8 cellular contexts compared by ENCODE assay signal in genomic region chr14:21510735-21511657, GRCh38. TPM values are rescaled to one million over a fixed set of nuclear protein-coding genes. Genes with fewer than 3 reads are reported as not detected.
DNase-seq lines count a peak whose midpoint lies in the region; ATAC-seq lines count a peak whose summit lies in the region.

Gene METTL3 (minus strand): TSS chr14:21511340. CDS start chr14:21511223, 117 bp downstream.

- H3K27me3 Mint-ChIP-seq in activated CD8-positive, alpha-beta memory T cell treated with anti-CD3 and anti-CD28 coated beads, Interleukin-2, amount 10 ng/mL, durations not matched to agents 7 days and 5 days = no peaks in the 10 kb centered on the region

- peak within 1 kb of the TSS; percentile 96 for H3K4me3 Mint-ChIP-seq in activated CD8-positive, alpha-beta memory T cell treated with anti-CD3 and anti-CD28 coated beads, Interleukin-2, amount 10 ng/mL, durations not matched to agents 7 days and 5 days

- H3K23ac ChIP-seq in mesenchymal stem cell (ENCODE audit: low read length in 2 of 2) = peak within 1 kb of the TSS in 1 of 2 experiments; percentile 81

- peak within 1 kb of the TSS; percentile 4 to 85 for H3K18ac ChIP-seq in mesenchymal stem cell (ENCODE audit: low read depth in 1 of 2, low read length in 2 of 2)

- H3K36me3 Mint-ChIP-seq in activated CD8-positive, alpha-beta memory T cell treated with anti-CD3 and anti-CD28 coated beads, Interleukin-2, amount 10 ng/mL, durations not matched to agents 7 days and 5 days = peaks cover 20% of the 10 kb centered on the region

- H3K4me3 ChIP-seq in NT2/D1 (ENCODE audit: insufficient read length, low read depth) (peak within 1 kb of the TSS; percentile 98), endocrine pancreas (ENCODE audit: control insufficient read depth, insufficient read depth, low read length) (peak within 1 kb of the TSS; percentile 69), mesenchymal stem cell (ENCODE audit: insufficient read depth in 1 of 2, low read depth in 1 of 2, low read length in 2 of 2) (peak within 1 kb of the TSS; percentile 80 to 99)

- peaks cover 38% of the 10 kb centered on the region for H3K4me1 Mint-ChIP-seq in activated CD8-positive, alpha-beta memory T cell treated with anti-CD3 and anti-CD28 coated beads, Interleukin-2, amount 10 ng/mL, durations not matched to agents 7 days and 5 days

- no peak within 1 kb of the TSS for H2BK5ac ChIP-seq in mesenchymal stem cell (ENCODE audit: low read depth, low read length, poor library complexity, severe bottlenecking)

- peak; percentile 97 for ATAC-seq in GM21381 (IDR thresholded peaks at IDR 0.05; ENCODE audit: unreplicated experiment)
- peak; percentile 99 for ATAC-seq in activated CD8-positive, alpha-beta memory T cell treated with anti-CD3 and anti-CD28 coated beads, Interleukin-2, amount 10 ng/mL, durations not matched to agents 7 days and 5 days

- H3K79me1 ChIP-seq in mesenchymal stem cell (replicated peaks; ENCODE audit: low read length, poor library complexity, severe bottlenecking) = peaks cover 4% of the 10 kb centered on the region

- DNase-seq in COR-L47 (lab: John Stamatoyannopoulos, UW) = peak; percentile 98
- DNase-seq in HUDEP-2 (lab: John Stamatoyannopoulos, UW; ENCODE audit: unreplicated experiment in 76 of 76) = peak; percentile 34 to 98 (median 94)
- peak; percentile 93 for DNase-seq in NT2/D1 (ENCODE audit: low read depth, low spot score)
- peak; percentile 97 for DNase-seq in activated CD8-positive, alpha-beta memory T cell treated with anti-CD3 and anti-CD28 coated beads, Interleukin-2, amount 10 ng/mL, durations not matched to agents 7 days and 5 days
- peak; percentile 100 for DNase-seq in mesenchymal stem cell
- DNase-seq in stimulated activated CD8-positive, alpha-beta memory T cell treated with anti-CD3 and anti-CD28 coated beads, Interleukin-12 subunit alpha, Interleukin-12 subunit beta, amount 100 ng/mL, for 4 hours (ENCODE audit: low read depth) = peak; percentile 85

- H3K4me1 ChIP-seq in NT2/D1 (ENCODE audit: insufficient read depth, insufficient read length) (no peaks in the 10 kb centered on the region), endocrine pancreas (ENCODE audit: control insufficient read depth, insufficient read depth, low read length) (no peaks in the 10 kb centered on the region), mesenchymal stem cell (ENCODE audit: control insufficient read depth, insufficient read depth, low read depth, low read length) (no peaks in the 10 kb centered on the region)

- under 1% methylated on average over 53 of the region's 53 CpGs for WGBS in mesenchymal stem cell

- H2BK15ac ChIP-seq in mesenchymal stem cell (ENCODE audit: low read depth, poor library complexity, severe bottlenecking) = no peak within 1 kb of the TSS

- no peaks in the 10 kb centered on the region for H3K27me3 ChIP-seq in NT2/D1 (ENCODE audit: insufficient read depth, insufficient read length)
- H3K27me3 ChIP-seq in endocrine pancreas (ENCODE audit: control insufficient read depth, insufficient read depth, low read length) = no peaks in the 10 kb centered on the region
- H3K27me3 ChIP-seq in mesenchymal stem cell (ENCODE audit: control insufficient read depth in 1 of 2, insufficient read depth in 1 of 2, low read length in 2 of 2) = no peaks in the 10 kb centered on the region

- peak within 1 kb of the TSS; percentile 87 for H4K8ac ChIP-seq in mesenchymal stem cell (ENCODE audit: low read length)

- H3K9me3 Mint-ChIP-seq in activated CD8-positive, alpha-beta memory T cell treated with anti-CD3 and anti-CD28 coated beads, Interleukin-2, amount 10 ng/mL, durations not matched to agents 7 days and 5 days (ENCODE audit: low read depth) = no peaks in the 10 kb centered on the region

- peaks cover 21% of the 10 kb centered on the region for H3K36me3 ChIP-seq in NT2/D1 (ENCODE audit: insufficient read depth, insufficient read length, low read length)
- no peaks in the 10 kb centered on the region for H3K36me3 ChIP-seq in endocrine pancreas (ENCODE audit: control insufficient read depth, insufficient read depth, low read length)
- peaks cover 7 to 15% of the 10 kb centered on the region in 2 experiments for H3K36me3 ChIP-seq in mesenchymal stem cell (ENCODE audit: control insufficient read depth in 1 of 2, insufficient read depth in 2 of 2, low read depth in 1 of 2, low read length in 2 of 2)

- peak within 1 kb of the TSS; percentile 1 for H4K91ac ChIP-seq in mesenchymal stem cell (ENCODE audit: low read length)

- H3K9ac ChIP-seq in NT2/D1 (ENCODE audit: insufficient read length, low read depth) (peak within 1 kb of the TSS; percentile 99), endocrine pancreas (ENCODE audit: control insufficient read depth, insufficient read depth, low read length) (peak within 1 kb of the TSS; percentile 84), mesenchymal stem cell (ENCODE audit: low read length) (peak within 1 kb of the TSS; percentile 95)

- H3K9me3 ChIP-seq in NT2/D1 (ENCODE audit: insufficient read depth, low read length) (no peaks in the 10 kb centered on the region), endocrine pancreas (ENCODE audit: control insufficient read depth, low read length) (no peaks in the 10 kb centered on the region), mesenchymal stem cell (ENCODE audit: control insufficient read depth, low read length) (no peaks in the 10 kb centered on the region)

- peak within 1 kb of the TSS in 1 of 2 experiments; percentile 62 for H3K4ac ChIP-seq in mesenchymal stem cell (ENCODE audit: low read depth in 1 of 2, low read length in 2 of 2)

- H2AFZ ChIP-seq in mesenchymal stem cell (ENCODE audit: low read depth, low read length) = peak within 1 kb of the TSS; percentile 56

- peak within 1 kb of the TSS; percentile 98 for H3K27ac Mint-ChIP-seq in activated CD8-positive, alpha-beta memory T cell treated with anti-CD3 and anti-CD28 coated beads, Interleukin-2, amount 10 ng/mL, durations not matched to agents 7 days and 5 days

- H2AK5ac ChIP-seq in mesenchymal stem cell (ENCODE audit: low read length, severe bottlenecking) = no peak within 1 kb of the TSS

- no peak within 1 kb of the TSS for H2BK120ac ChIP-seq in mesenchymal stem cell (ENCODE audit: low read depth, low read length)

- H3K27ac ChIP-seq in mesenchymal stem cell (ENCODE audit: low read length, poor library complexity, severe bottlenecking) = peak within 1 kb of the TSS; percentile 75

- H3K14ac ChIP-seq in mesenchymal stem cell (ENCODE audit: low read length in 2 of 2) = peak within 1 kb of the TSS in 1 of 2 experiments; percentile 10

- H3K4me2 ChIP-seq in mesenchymal stem cell (ENCODE audit: low read length, poor library complexity, severe bottlenecking) = peak within 1 kb of the TSS; percentile 69

- CTCF ChIA-PET in activated CD8-positive, alpha-beta memory T cell treated with anti-CD3 and anti-CD28 coated beads, Interleukin-2, amount 10 ng/mL, durations not matched to agents 7 days and 5 days (lab: Charles Lee) = interaction anchor here (0.6 to 6.0 kb wide), 11 partner anchors 9 to 1255 kb away, joined by 3 to 45 read pairs (median 3); partner anchors contain the start of genes CHD8, OXA1L, RAB2B and SALL2

- H2BK12ac ChIP-seq in mesenchymal stem cell (ENCODE audit: low read length in 2 of 2) = no peak within 1 kb of the TSS

RNA-seq across cellular contexts. Expression of gene METTL3, which starts in this region (rescaled TPM):
- 10 to 100 TPM; 93.5 to 94.1 TPM for total RNA-seq in activated CD8-positive, alpha-beta memory T cell treated with anti-CD3 and anti-CD28 coated beads, Interleukin-2, amount 10 ng/mL, durations not matched to agents 7 days and 5 days
- 25.1 TPM for polyA plus RNA-seq in mesenchymal stem cell (2013, experiment 1 of 2)
- 24.8 TPM for polyA plus RNA-seq in mesenchymal stem cell (2013, experiment 2 of 2)

Comparison
In these comparisons a context has a peak if more than half of its experiments do, and no peak if none do; other contexts are left out.
1. Peak in every context shown above with its lines: DNase-seq, ATAC-seq, H3K4me3 ChIP-seq and H3K27ac ChIP-seq.